In the genomic region with DNA sequence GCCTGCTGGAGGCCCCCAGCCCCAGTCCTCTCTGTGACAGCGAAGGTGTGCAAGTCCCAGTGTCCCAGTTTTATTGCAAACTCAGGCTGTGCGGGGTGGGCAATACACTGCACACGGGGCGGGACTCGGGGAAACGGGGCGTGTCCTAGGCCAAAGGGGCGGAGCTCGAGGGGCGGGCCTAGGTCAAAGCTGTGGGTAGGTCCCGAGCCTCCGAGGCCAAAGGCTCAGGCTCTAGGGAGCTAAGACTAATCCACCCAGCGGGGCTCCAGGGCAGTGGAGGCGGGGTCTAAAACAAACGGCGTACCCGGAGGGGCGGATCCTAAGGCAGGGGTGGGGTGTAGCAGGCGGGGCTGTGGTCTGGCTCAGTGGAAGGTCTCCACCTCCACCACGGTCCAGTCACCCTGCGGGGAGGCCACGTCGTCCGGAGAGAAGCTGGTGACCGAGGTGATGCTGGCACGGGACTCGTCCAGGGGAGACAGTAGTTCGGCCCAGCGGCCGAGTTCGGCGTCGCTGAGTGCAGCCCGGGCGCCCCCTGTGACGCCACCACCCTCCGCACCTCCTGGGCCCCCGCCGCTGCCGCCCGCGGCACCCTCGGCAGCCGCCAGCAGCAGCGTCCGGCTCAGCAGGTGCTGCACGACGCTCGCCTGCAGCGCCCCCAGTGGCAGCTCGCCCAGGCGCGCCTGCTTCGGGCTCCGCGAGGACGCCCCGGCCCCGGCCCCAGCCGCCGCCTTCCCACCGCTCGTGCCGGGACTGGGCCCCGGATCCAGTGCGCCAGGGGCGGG, we compare ENCODE assay signal across 1 cellular context.
TF ChIP-seq lines count a peak whose summit lies in the region.

No MANE protein-coding gene starts in this region.

TF ChIP-seq in GM12878, 131 proteins besides CTCF, POLR2A, EP300 and RAD21 (continues in another document):
- TF ChIP-seq POLR2AphosphoS2 (IDR thresholded peaks at IDR 0.05; ENCODE audit: low read depth, low read length), result no peak
- TF ChIP-seq JUNB (IDR thresholded peaks at IDR 0.05), result no peak
- peak; percentile 66; the same call in 1 of the 2 replicates for TF ChIP-seq RB1 (IDR thresholded peaks at IDR 0.05; ENCODE audit: borderline replicate concordance)
- no peak for TF ChIP-seq CBFB (IDR thresholded peaks at IDR 0.05; ENCODE audit: low read depth)
- TF ChIP-seq, protein P1, sequence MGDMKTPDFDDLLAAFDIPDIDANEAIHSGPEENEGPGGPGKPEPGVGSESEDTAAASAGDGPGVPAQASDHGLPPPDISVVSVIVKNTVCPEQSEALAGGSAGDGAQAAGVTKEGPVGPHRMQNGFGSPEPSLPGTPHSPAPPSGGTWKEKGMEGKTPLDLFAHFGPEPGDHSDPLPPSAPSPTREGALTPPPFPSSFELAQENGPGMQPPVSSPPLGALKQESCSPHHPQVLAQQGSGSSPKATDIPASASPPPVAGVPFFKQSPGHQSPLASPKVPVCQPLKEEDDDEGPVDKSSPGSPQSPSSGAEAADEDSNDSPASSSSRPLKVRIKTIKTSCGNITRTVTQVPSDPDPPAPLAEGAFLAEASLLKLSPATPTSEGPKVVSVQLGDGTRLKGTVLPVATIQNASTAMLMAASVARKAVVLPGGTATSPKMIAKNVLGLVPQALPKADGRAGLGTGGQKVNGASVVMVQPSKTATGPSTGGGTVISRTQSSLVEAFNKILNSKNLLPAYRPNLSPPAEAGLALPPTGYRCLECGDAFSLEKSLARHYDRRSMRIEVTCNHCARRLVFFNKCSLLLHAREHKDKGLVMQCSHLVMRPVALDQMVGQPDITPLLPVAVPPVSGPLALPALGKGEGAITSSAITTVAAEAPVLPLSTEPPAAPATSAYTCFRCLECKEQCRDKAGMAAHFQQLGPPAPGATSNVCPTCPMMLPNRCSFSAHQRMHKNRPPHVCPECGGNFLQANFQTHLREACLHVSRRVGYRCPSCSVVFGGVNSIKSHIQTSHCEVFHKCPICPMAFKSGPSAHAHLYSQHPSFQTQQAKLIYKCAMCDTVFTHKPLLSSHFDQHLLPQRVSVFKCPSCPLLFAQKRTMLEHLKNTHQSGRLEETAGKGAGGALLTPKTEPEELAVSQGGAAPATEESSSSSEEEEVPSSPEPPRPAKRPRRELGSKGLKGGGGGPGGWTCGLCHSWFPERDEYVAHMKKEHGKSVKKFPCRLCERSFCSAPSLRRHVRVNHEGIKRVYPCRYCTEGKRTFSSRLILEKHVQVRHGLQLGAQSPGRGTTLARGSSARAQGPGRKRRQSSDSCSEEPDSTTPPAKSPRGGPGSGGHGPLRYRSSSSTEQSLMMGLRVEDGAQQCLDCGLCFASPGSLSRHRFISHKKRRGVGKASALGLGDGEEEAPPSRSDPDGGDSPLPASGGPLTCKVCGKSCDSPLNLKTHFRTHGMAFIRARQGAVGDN (IDR thresholded peaks at IDR 0.05), result peak; percentile 82
- TF ChIP-seq HDGF (IDR thresholded peaks at IDR 0.05), result 0 out of 2 replicates have a peak, but pooled peaks have one; percentile 15
- TF ChIP-seq LARP7 (IDR thresholded peaks at IDR 0.05), result peak; percentile 87; the same call in 1 of the 2 replicates
- peak; percentile 45; the same call in 1 of the 2 replicates for TF ChIP-seq ZNF24 (IDR thresholded peaks at IDR 0.05)
- TF ChIP-seq MYB (IDR thresholded peaks at IDR 0.05; ENCODE audit: borderline replicate concordance, low read depth, low read length), result no peak
- TF ChIP-seq, protein P2, sequence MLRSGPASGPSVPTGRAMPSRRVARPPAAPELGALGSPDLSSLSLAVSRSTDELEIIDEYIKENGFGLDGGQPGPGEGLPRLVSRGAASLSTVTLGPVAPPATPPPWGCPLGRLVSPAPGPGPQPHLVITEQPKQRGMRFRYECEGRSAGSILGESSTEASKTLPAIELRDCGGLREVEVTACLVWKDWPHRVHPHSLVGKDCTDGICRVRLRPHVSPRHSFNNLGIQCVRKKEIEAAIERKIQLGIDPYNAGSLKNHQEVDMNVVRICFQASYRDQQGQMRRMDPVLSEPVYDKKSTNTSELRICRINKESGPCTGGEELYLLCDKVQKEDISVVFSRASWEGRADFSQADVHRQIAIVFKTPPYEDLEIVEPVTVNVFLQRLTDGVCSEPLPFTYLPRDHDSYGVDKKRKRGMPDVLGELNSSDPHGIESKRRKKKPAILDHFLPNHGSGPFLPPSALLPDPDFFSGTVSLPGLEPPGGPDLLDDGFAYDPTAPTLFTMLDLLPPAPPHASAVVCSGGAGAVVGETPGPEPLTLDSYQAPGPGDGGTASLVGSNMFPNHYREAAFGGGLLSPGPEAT (IDR thresholded peaks at IDR 0.05; ENCODE audit: low read depth), result no peak
- TF ChIP-seq, protein P3, sequence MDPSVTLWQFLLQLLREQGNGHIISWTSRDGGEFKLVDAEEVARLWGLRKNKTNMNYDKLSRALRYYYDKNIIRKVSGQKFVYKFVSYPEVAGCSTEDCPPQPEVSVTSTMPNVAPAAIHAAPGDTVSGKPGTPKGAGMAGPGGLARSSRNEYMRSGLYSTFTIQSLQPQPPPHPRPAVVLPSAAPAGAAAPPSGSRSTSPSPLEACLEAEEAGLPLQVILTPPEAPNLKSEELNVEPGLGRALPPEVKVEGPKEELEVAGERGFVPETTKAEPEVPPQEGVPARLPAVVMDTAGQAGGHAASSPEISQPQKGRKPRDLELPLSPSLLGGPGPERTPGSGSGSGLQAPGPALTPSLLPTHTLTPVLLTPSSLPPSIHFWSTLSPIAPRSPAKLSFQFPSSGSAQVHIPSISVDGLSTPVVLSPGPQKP (IDR thresholded peaks at IDR 0.05; ENCODE audit: low read depth, low read length), result no peak
- TF ChIP-seq RBBP5 (conservative IDR thresholded peaks at IDR 0.05), result no peak
- TF ChIP-seq NR2F1 (conservative IDR thresholded peaks at IDR 0.05), result peak; percentile 61; the same call in 1 of the 2 replicates
- TF ChIP-seq ZBED1 (IDR thresholded peaks at IDR 0.05; ENCODE audit: borderline replicate concordance), result no peak
- no peak for TF ChIP-seq SP1 (IDR thresholded peaks at IDR 0.05; ENCODE audit: low read depth, low read length)
- TF ChIP-seq, protein P4, sequence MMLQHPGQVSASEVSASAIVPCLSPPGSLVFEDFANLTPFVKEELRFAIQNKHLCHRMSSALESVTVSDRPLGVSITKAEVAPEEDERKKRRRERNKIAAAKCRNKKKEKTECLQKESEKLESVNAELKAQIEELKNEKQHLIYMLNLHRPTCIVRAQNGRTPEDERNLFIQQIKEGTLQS (IDR thresholded peaks at IDR 0.05; ENCODE audit: borderline replicate concordance, extremely low read depth, low read depth, low read length), result no peak
- TF ChIP-seq, protein P5, sequence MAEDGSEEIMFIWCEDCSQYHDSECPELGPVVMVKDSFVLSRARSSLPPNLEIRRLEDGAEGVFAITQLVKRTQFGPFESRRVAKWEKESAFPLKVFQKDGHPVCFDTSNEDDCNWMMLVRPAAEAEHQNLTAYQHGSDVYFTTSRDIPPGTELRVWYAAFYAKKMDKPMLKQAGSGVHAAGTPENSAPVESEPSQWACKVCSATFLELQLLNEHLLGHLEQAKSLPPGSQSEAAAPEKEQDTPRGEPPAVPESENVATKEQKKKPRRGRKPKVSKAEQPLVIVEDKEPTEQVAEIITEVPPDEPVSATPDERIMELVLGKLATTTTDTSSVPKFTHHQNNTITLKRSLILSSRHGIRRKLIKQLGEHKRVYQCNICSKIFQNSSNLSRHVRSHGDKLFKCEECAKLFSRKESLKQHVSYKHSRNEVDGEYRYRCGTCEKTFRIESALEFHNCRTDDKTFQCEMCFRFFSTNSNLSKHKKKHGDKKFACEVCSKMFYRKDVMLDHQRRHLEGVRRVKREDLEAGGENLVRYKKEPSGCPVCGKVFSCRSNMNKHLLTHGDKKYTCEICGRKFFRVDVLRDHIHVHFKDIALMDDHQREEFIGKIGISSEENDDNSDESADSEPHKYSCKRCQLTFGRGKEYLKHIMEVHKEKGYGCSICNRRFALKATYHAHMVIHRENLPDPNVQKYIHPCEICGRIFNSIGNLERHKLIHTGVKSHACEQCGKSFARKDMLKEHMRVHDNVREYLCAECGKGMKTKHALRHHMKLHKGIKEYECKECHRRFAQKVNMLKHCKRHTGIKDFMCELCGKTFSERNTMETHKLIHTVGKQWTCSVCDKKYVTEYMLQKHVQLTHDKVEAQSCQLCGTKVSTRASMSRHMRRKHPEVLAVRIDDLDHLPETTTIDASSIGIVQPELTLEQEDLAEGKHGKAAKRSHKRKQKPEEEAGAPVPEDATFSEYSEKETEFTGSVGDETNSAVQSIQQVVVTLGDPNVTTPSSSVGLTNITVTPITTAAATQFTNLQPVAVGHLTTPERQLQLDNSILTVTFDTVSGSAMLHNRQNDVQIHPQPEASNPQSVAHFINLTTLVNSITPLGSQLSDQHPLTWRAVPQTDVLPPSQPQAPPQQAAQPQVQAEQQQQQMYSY (CRISPR knock-in tag; IDR thresholded peaks at IDR 0.05), result no peak
- TF ChIP-seq SUZ12 (IDR thresholded peaks at IDR 0.05; ENCODE audit: unreplicated experiment), result no peak
- TF ChIP-seq, protein P6, sequence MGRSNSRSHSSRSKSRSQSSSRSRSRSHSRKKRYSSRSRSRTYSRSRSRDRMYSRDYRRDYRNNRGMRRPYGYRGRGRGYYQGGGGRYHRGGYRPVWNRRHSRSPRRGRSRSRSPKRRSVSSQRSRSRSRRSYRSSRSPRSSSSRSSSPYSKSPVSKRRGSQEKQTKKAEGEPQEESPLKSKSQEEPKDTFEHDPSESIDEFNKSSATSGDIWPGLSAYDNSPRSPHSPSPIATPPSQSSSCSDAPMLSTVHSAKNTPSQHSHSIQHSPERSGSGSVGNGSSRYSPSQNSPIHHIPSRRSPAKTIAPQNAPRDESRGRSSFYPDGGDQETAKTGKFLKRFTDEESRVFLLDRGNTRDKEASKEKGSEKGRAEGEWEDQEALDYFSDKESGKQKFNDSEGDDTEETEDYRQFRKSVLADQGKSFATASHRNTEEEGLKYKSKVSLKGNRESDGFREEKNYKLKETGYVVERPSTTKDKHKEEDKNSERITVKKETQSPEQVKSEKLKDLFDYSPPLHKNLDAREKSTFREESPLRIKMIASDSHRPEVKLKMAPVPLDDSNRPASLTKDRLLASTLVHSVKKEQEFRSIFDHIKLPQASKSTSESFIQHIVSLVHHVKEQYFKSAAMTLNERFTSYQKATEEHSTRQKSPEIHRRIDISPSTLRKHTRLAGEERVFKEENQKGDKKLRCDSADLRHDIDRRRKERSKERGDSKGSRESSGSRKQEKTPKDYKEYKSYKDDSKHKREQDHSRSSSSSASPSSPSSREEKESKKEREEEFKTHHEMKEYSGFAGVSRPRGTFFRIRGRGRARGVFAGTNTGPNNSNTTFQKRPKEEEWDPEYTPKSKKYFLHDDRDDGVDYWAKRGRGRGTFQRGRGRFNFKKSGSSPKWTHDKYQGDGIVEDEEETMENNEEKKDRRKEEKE (IDR thresholded peaks at IDR 0.05), result no peak
- peak; percentile 77 to 94; a peak in 3 of 4 replicates for TF ChIP-seq BHLHE40 (IDR thresholded peaks at IDR 0.05; ENCODE audit: borderline replicate concordance in 1 of 2, low read depth in 2 of 2, low read length in 1 of 2)
- TF ChIP-seq CREM (IDR thresholded peaks at IDR 0.05; ENCODE audit: low read depth), result no peak; the same call in 1 of the 2 replicates
- TF ChIP-seq, protein P7, sequence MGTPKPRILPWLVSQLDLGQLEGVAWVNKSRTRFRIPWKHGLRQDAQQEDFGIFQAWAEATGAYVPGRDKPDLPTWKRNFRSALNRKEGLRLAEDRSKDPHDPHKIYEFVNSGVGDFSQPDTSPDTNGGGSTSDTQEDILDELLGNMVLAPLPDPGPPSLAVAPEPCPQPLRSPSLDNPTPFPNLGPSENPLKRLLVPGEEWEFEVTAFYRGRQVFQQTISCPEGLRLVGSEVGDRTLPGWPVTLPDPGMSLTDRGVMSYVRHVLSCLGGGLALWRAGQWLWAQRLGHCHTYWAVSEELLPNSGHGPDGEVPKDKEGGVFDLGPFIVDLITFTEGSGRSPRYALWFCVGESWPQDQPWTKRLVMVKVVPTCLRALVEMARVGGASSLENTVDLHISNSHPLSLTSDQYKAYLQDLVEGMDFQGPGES (IDR thresholded peaks at IDR 0.05), result no peak
- TF ChIP-seq EGR1 (IDR thresholded peaks at IDR 0.05; ENCODE audit: borderline replicate concordance in 1 of 2, low read depth in 2 of 2, low read length in 2 of 2), result no peak
- no peak for TF ChIP-seq EED (IDR thresholded peaks at IDR 0.05; ENCODE audit: low read depth)
- TF ChIP-seq DPF2 (IDR thresholded peaks at IDR 0.05), result peak; percentile 85
- TF ChIP-seq RELA (IDR thresholded peaks at IDR 0.05; ENCODE audit: borderline replicate concordance, partially characterized antibody), result no peak
- no peak for TF ChIP-seq NFYA (IDR thresholded peaks at IDR 0.05; ENCODE audit: borderline replicate concordance, low read depth, low read length)
- no peak for TF ChIP-seq NRF1 (conservative IDR thresholded peaks at IDR 0.05; ENCODE audit: low read depth, low read length)
- peak; percentile 82 for TF ChIP-seq ZNF217 (IDR thresholded peaks at IDR 0.05)
- no peak for TF ChIP-seq FOS (IDR thresholded peaks at IDR 0.05; ENCODE audit: borderline replicate concordance, extremely low read depth, insufficient read length)
- no peak for TF ChIP-seq CHD4 (IDR thresholded peaks at IDR 0.05)
- no peak for TF ChIP-seq HDAC6 (IDR thresholded peaks at IDR 0.05; ENCODE audit: unreplicated experiment)
- no peak for TF ChIP-seq SUPT20H (IDR thresholded peaks at IDR 0.05; ENCODE audit: borderline replicate concordance, control insufficient read depth, low read depth, low read length)
- TF ChIP-seq NBN (IDR thresholded peaks at IDR 0.05), result no peak
- peak; percentile 40; the same call in 1 of the 2 replicates for TF ChIP-seq CHD1 (IDR thresholded peaks at IDR 0.05; ENCODE audit: low read depth, low read length)
- TF ChIP-seq ASH2L (IDR thresholded peaks at IDR 0.05; ENCODE audit: borderline replicate concordance, low read depth), result no peak
- TF ChIP-seq SREBF1 (IDR thresholded peaks at IDR 0.05; ENCODE audit: low read length), result no peak
- peak; percentile 73 for TF ChIP-seq IKZF1 (conservative IDR thresholded peaks at IDR 0.05)
- TF ChIP-seq BCL11A (IDR thresholded peaks at IDR 0.05; ENCODE audit: low read depth, low read length), result no peak
- 0 out of 2 replicates have a peak, but pooled peaks have one; percentile 13 for TF ChIP-seq NR2C1 (IDR thresholded peaks at IDR 0.05)
- TF ChIP-seq ZSCAN29 (IDR thresholded peaks at IDR 0.05), result 0 out of 2 replicates have a peak, but pooled peaks have one; percentile 23
- peak; percentile 36; the same call in 1 of the 2 replicates for TF ChIP-seq RUNX3 (IDR thresholded peaks at IDR 0.05; ENCODE audit: low read length)
- TF ChIP-seq, protein P8, sequence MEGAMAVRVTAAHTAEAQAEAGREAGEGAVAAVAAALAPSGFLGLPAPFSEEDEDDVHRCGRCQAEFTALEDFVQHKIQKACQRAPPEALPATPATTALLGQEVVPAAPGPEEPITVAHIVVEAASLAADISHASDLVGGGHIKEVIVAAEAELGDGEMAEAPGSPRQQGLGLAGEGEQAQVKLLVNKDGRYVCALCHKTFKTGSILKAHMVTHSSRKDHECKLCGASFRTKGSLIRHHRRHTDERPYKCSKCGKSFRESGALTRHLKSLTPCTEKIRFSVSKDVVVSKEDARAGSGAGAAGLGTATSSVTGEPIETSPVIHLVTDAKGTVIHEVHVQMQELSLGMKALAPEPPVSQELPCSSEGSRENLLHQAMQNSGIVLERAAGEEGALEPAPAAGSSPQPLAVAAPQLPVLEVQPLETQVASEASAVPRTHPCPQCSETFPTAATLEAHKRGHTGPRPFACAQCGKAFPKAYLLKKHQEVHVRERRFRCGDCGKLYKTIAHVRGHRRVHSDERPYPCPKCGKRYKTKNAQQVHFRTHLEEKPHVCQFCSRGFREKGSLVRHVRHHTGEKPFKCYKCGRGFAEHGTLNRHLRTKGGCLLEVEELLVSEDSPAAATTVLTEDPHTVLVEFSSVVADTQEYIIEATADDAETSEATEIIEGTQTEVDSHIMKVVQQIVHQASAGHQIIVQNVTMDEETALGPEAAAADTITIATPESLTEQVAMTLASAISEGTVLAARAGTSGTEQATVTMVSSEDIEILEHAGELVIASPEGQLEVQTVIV (IDR thresholded peaks at IDR 0.05; ENCODE audit: borderline replicate concordance, partially characterized antibody), result no peak
